In genomic region chr7:17879075-17879661, GRCh38 we compare ENCODE assay signal across 34 cellular contexts.
"Had no signal": no experiment of that assay in that cellular context is flagged by ENCODE, and none has a peak within 500 bp of the region (broad histone marks: within the 10 kb centered on the region; RNA-seq: fewer than 3 reads in every experiment).

No MANE protein-coding gene starts in this region.

- H2AFZ ChIP-seq: PC-9 had no signal

- FAIRE-seq: RCC 7860, TTC549 had no signal

- H3K27me3 ChIP-seq: cardiac muscle cell had no signal

- H3K9me3 Mint-ChIP-seq: activated CD4-positive, alpha-beta T cell treated with anti-CD3 and anti-CD28 coated beads, Interleukin-2, amount 10 ng/mL, durations not matched to agents 7 days and 5 days; activated naive CD8-positive, alpha-beta T cell treated with anti-CD3 and anti-CD28 coated beads for 36 hours; activated T-cell treated with anti-CD3 and anti-CD28 coated beads, Interleukin-2, amount 50 U/mL, for 4 hours; activated T-helper 1 cell treated with anti-CD3 and anti-CD28 coated beads, Interleukin-12 subunit alpha, Interleukin-12 subunit beta, Interleukin-2, Interleukin-4 antibody, amounts not matched to agents 30 ng/mL and 10 ng/mL and 1 ng/mL, durations not matched to agents 14 hours and 24 hours and 36 hours; central memory CD8-positive, alpha-beta T cell; T-helper 2 cell treated with Interferon-gamma antibody and Interleukin-4, amounts not matched to agents 5 μg/mL and 100 μg/mL, for 36 hours had no signal

- H3K27me3 Mint-ChIP-seq: activated CD4-positive, alpha-beta T cell treated with anti-CD3 and anti-CD28 coated beads for 36 hours; activated CD4-positive, alpha-beta T cell treated with anti-CD3 and anti-CD28 coated beads, Interleukin-2, amount 10 ng/mL, durations not matched to agents 7 days and 5 days; activated naive CD8-positive, alpha-beta T cell treated with anti-CD3 and anti-CD28 coated beads for 36 hours; central memory CD8-positive, alpha-beta T cell had no signal

- H3K27ac Mint-ChIP-seq: activated CD4-positive, alpha-beta T cell treated with anti-CD3 and anti-CD28 coated beads for 36 hours; activated CD4-positive, alpha-beta T cell treated with anti-CD3 and anti-CD28 coated beads, Interleukin-2, amount 10 ng/mL, durations not matched to agents 7 days and 5 days; activated naive CD8-positive, alpha-beta T cell treated with anti-CD3 and anti-CD28 coated beads for 36 hours; activated T-helper 1 cell treated with anti-CD3 and anti-CD28 coated beads, Interleukin-12 subunit alpha, Interleukin-12 subunit beta, Interleukin-2, Interleukin-4 antibody, amounts not matched to agents 30 ng/mL and 10 ng/mL and 1 ng/mL, durations not matched to agents 14 hours and 24 hours and 36 hours; T-helper 2 cell treated with Interferon-gamma antibody and Interleukin-4, amounts not matched to agents 5 μg/mL and 100 μg/mL, for 36 hours had no signal

- H3K4me3 Mint-ChIP-seq: activated CD4-positive, alpha-beta T cell treated with anti-CD3 and anti-CD28 coated beads for 36 hours; activated CD4-positive, alpha-beta T cell treated with anti-CD3 and anti-CD28 coated beads, Interleukin-2, amount 10 ng/mL, durations not matched to agents 7 days and 5 days; activated naive CD8-positive, alpha-beta T cell treated with anti-CD3 and anti-CD28 coated beads for 36 hours; activated T-cell treated with anti-CD3 and anti-CD28 coated beads, Interleukin-2, amount 50 U/mL, for 4 hours; activated T-helper 1 cell treated with anti-CD3 and anti-CD28 coated beads, Interleukin-12 subunit alpha, Interleukin-12 subunit beta, Interleukin-2, Interleukin-4 antibody, amounts not matched to agents 30 ng/mL and 10 ng/mL and 1 ng/mL, durations not matched to agents 14 hours and 24 hours and 36 hours; central memory CD8-positive, alpha-beta T cell; T-helper 2 cell treated with Interferon-gamma antibody and Interleukin-4, amounts not matched to agents 5 μg/mL and 100 μg/mL, for 36 hours had no signal

- H3K4me1 Mint-ChIP-seq: activated CD4-positive, alpha-beta T cell treated with anti-CD3 and anti-CD28 coated beads for 36 hours; activated CD4-positive, alpha-beta T cell treated with anti-CD3 and anti-CD28 coated beads, Interleukin-2, amount 10 ng/mL, durations not matched to agents 7 days and 5 days; activated naive CD8-positive, alpha-beta T cell treated with anti-CD3 and anti-CD28 coated beads for 36 hours; central memory CD8-positive, alpha-beta T cell had no signal

- H3K4me3 ChIP-seq: cardiac muscle cell, PC-9 had no signal

- H3K4me2 ChIP-seq: PC-9 had no signal

- H3K27ac ChIP-seq: cardiac muscle cell, PC-9, RWPE1 had no signal

- DNase-seq: activated CD4-positive, alpha-beta T cell treated with anti-CD3 and anti-CD28 coated beads for 36 hours; activated CD4-positive, alpha-beta T cell treated with anti-CD3 and anti-CD28 coated beads, Interleukin-2, amount 10 ng/mL, durations not matched to agents 7 days and 5 days; activated CD4-positive, alpha-beta T cell treated with anti-CD3 and anti-CD28 coated beads, Interleukin-2, amount 50 U/mL, for 48 hours; activated CD8-positive, alpha-beta memory T cell treated with anti-CD3 and anti-CD28 coated beads, Interleukin-2, amount 50 U/mL, for 4 hours; activated gamma-delta T cell treated with Interleukin-2 at 50 U/mL for 16 hours; activated naive CD4-positive, alpha-beta T cell treated with anti-CD3 and anti-CD28 coated beads, Interleukin-2, amount 50 U/mL, for 16 hours; activated naive CD8-positive, alpha-beta T cell treated with anti-CD3 and anti-CD28 coated beads for 36 hours; activated T-cell treated with anti-CD3 and anti-CD28 coated beads for 4 hours; activated T-cell treated with anti-CD3 and anti-CD28 coated beads, Interleukin-2, amount 50 U/mL, for 4 hours; amniotic stem cell; aorta; NCI-H1092 treated with DMSO at 0.1 percent for 48 hours; NCI-H1417; NCI-H146; NCI-H187; NCI-H2029 treated with DMSO at 0.1 percent for 48 hours; NCI-H2107; NCI-H2171; NCI-H510A; NCI-H526; NCI-H748 treated with DMSO at 0.1 percent for 48 hours; NK-92 treated with Interleukin-12 subunit alpha and Interleukin-12 subunit beta, amount 100 ng/mL, for 24 hours; PC-9; SIG-M5 had no signal

- ATAC-seq: activated CD4-positive, alpha-beta T cell treated with anti-CD3 and anti-CD28 coated beads for 36 hours; activated CD4-positive, CD25-positive, alpha-beta regulatory T cell treated with anti-CD3 and anti-CD28 coated beads, Interleukin-2, amount 50 U/mL, for 24 hours; activated T-cell treated with anti-CD3 and anti-CD28 coated beads, Interleukin-2, amount 50 U/mL, for 4 hours; Right ventricle myocardium inferior; SK-N-SH treated with all-trans-retinoic acid at 6 μM for 48 hours had no signal
